Comparison of ENCODE assay signal across 1 cellular context in genomic region chr4:152663203-152664066, GRCh38.
TF ChIP-seq lines count a peak whose summit lies in the region.

No MANE protein-coding gene starts in this region.

TF ChIP-seq in K562, 482 proteins besides CTCF, POLR2A, EP300 and RAD21 (continued from another document and continues in another):
- TF ChIP-seq RREB1 (CRISPR knock-in tag; IDR thresholded peaks at IDR 0.05) = 0 out of 2 replicates have a peak, but pooled peaks have one; percentile 14
- TF ChIP-seq LEF1 (IDR thresholded peaks at IDR 0.05) = peak; percentile 72; the same call in 1 of the 2 replicates
- peak; percentile 22; the same call in 1 of the 2 replicates for TF ChIP-seq ZFX (CRISPR knock-in tag; IDR thresholded peaks at IDR 0.05)
- TF ChIP-seq MAZ (CRISPR knock-in tag; conservative IDR thresholded peaks at IDR 0.05 in 1 of 2, IDR thresholded peaks at IDR 0.05 in 1 of 2) = peak in 1 of 2 experiments; percentile 17; a peak in 1 of 4 replicates
- TF ChIP-seq CUX1 (CRISPR knock-in tag; IDR thresholded peaks at IDR 0.05) = no peak
- no peak for TF ChIP-seq ATF1 (CRISPR knock-in tag; IDR thresholded peaks at IDR 0.05)
- TF ChIP-seq ATF1 (tag; IDR thresholded peaks at IDR 0.05) = peak; percentile 32; the same call in 1 of the 2 replicates
- TF ChIP-seq ZBTB8A (IDR thresholded peaks at IDR 0.05; ENCODE audit: partially characterized antibody) = no peak
- TF ChIP-seq ZNF316 (IDR thresholded peaks at IDR 0.05) = no peak
- TF ChIP-seq BHLHE40 (IDR thresholded peaks at IDR 0.05; ENCODE audit: low read length) = peak; percentile 49; the same call in 1 of the 2 replicates
- no peak for TF ChIP-seq CBX2 (IDR thresholded peaks at IDR 0.05; ENCODE audit: insufficient read depth, low read length, poor library complexity, severe bottlenecking)
- peak; percentile 58 for TF ChIP-seq CXXC5 (CRISPR knock-in tag; IDR thresholded peaks at IDR 0.05)
- TF ChIP-seq ZC3H8 (IDR thresholded peaks at IDR 0.05) = no peak
- TF ChIP-seq ZNF766 (CRISPR knock-in tag; conservative IDR thresholded peaks at IDR 0.05) = peak; percentile 86
- no peak for TF ChIP-seq THRB (CRISPR knock-in tag; conservative IDR thresholded peaks at IDR 0.05)
- TF ChIP-seq ETV5 (CRISPR knock-in tag; IDR thresholded peaks at IDR 0.05; ENCODE audit: low read depth) = no peak
- TF ChIP-seq MBD1 (CRISPR knock-in tag; IDR thresholded peaks at IDR 0.05) = no peak
- no peak for TF ChIP-seq SPI1 (IDR thresholded peaks at IDR 0.05; ENCODE audit: borderline replicate concordance, low read depth, low read length)
- no peak for TF ChIP-seq ZNF780A (CRISPR knock-in tag; IDR thresholded peaks at IDR 0.05)
- no peak for TF ChIP-seq ETS1 (conservative IDR thresholded peaks at IDR 0.05; ENCODE audit: control insufficient read depth, low read depth, low read length)
- TF ChIP-seq ZNF212 (CRISPR knock-in tag; IDR thresholded peaks at IDR 0.05) = no peak; the same call in 1 of the 2 replicates
- TF ChIP-seq ZNF239 (CRISPR knock-in tag; IDR thresholded peaks at IDR 0.05) = no peak; the same call in 1 of the 2 replicates
- no peak for TF ChIP-seq PCBP1 (IDR thresholded peaks at IDR 0.05; ENCODE audit: low read depth, low read length, poor library complexity, severe bottlenecking)
- peak; percentile 78; the same call in 1 of the 2 replicates for TF ChIP-seq ARID1B (IDR thresholded peaks at IDR 0.05)
- TF ChIP-seq POLR3G (IDR thresholded peaks at IDR 0.05; ENCODE audit: extremely low read depth, insufficient read length, insufficient replicate concordance) = no peak
- 0 out of 2 replicates have a peak, but pooled peaks have one; percentile 17 for TF ChIP-seq SP1 (CRISPR knock-in tag; IDR thresholded peaks at IDR 0.05)
- TF ChIP-seq ZBTB17 (CRISPR knock-in tag; IDR thresholded peaks at IDR 0.05) = no peak
- TF ChIP-seq NFRKB (IDR thresholded peaks at IDR 0.05; ENCODE audit: low read depth) = no peak
- TF ChIP-seq ESRRA (IDR thresholded peaks at IDR 0.05; ENCODE audit: borderline replicate concordance, low read depth) = peak; percentile 88; the same call in 1 of the 2 replicates
- TF ChIP-seq SMAD4 (CRISPR knock-in tag; conservative IDR thresholded peaks at IDR 0.05) = peak; percentile 73
- 0 out of 2 replicates have a peak, but pooled peaks have one; percentile 39 for TF ChIP-seq ZNF830 (CRISPR knock-in tag; IDR thresholded peaks at IDR 0.05)
- TF ChIP-seq PTTG1 (tag; IDR thresholded peaks at IDR 0.05; ENCODE audit: low read depth) = no peak
- 0 out of 2 replicates have a peak, but pooled peaks have one; percentile 12 for TF ChIP-seq ZNF764 (CRISPR knock-in tag; IDR thresholded peaks at IDR 0.05; ENCODE audit: low read depth)
- no peak for TF ChIP-seq ZNF699 (CRISPR knock-in tag; IDR thresholded peaks at IDR 0.05; ENCODE audit: insufficient replicate concordance)
- peak; percentile 39; the same call in 1 of the 2 replicates for TF ChIP-seq MYC (IDR thresholded peaks at IDR 0.05; ENCODE audit: low read depth, low read length)
- TF ChIP-seq MYC (CRISPR knock-in tag; IDR thresholded peaks at IDR 0.05; ENCODE audit: borderline replicate concordance, low read depth) = no peak
- TF ChIP-seq TFE3 (CRISPR knock-in tag; IDR thresholded peaks at IDR 0.05) = no peak
- peak; percentile 62; the same call in 1 of the 2 replicates for TF ChIP-seq HDAC8 (tag; IDR thresholded peaks at IDR 0.05)
